9 cellular contexts compared by ENCODE assay signal in genomic region chr12:118436002-118436724, GRCh38. TPM values are rescaled to one million over a fixed set of nuclear protein-coding genes. Genes with fewer than 3 reads are reported as not detected.
DNase-seq lines count a peak whose midpoint lies in the region; ATAC-seq, FAIRE-seq and TF ChIP-seq lines count a peak whose summit lies in the region.
"Had no signal": no experiment of that assay in that cellular context is flagged by ENCODE, and none has a peak within 500 bp of the region (broad histone marks: within the 10 kb centered on the region; RNA-seq: fewer than 3 reads in every experiment).

No MANE protein-coding gene starts in this region.

- H3K27ac ChIP-seq in kidney (ENCODE audit: low read depth in 2 of 2, low read length in 2 of 2) (no peak overlapping the region), testis (no peak overlapping the region)

- H3K9ac ChIP-seq in kidney (ENCODE audit: low read length in 2 of 2), result no peak overlapping the region

- no peaks in the 10 kb centered on the region for H3K9me3 ChIP-seq in kidney (ENCODE audit: control insufficient read depth in 1 of 2, low read length in 2 of 2)
- no peaks in the 10 kb centered on the region for H3K9me3 ChIP-seq in testis

- H3K4me1 ChIP-seq in kidney (ENCODE audit: control insufficient read depth in 1 of 2, insufficient read depth in 1 of 2, low read depth in 1 of 2, low read length in 2 of 2) (no peaks in the 10 kb centered on the region), testis (no peaks in the 10 kb centered on the region)

- H3K4me3 ChIP-seq in epithelial cell of proximal tubule (ENCODE audit: low read depth, low read length) (no peak overlapping the region), kidney (ENCODE audit: low read length in 2 of 2) (no peak overlapping the region), testis (no peak overlapping the region)

- TF ChIP-seq CTCF in epithelial cell of proximal tubule (conservative IDR thresholded peaks at IDR 0.05; ENCODE audit: low read depth, low read length) (peak; percentile 50), kidney (IDR thresholded peaks at IDR 0.05; ENCODE audit: borderline replicate concordance, extremely low read depth, insufficient read depth) (no peak), testis (IDR thresholded peaks at IDR 0.05) (no peak)

- FAIRE-seq in kidney (lab: Jason Lieb, UNC), result no peak

- H3K27me3 ChIP-seq in testis, result no peaks in the 10 kb centered on the region

- WGBS in testis, 2 donors, result 71 to 72% methylated on average over 8 to 9 of the region's 9 CpGs

- TF ChIP-seq POLR2A in testis (IDR thresholded peaks at IDR 0.05), result no peak

- no peak for ATAC-seq in HG03342 (IDR thresholded peaks at IDR 0.05; ENCODE audit: unreplicated experiment)
- ATAC-seq: T-helper 17 cell had no signal

- DNase-seq in NCI-H82 (lab: John Stamatoyannopoulos, UW), result peak; percentile 60
- DNase-seq in NCI-H82 treated with DMSO at 0.1 percent for 48 hours (lab: John Stamatoyannopoulos, UW; ENCODE audit: unreplicated experiment), result no peak
- DNase-seq in NCI-H774 (lab: John Stamatoyannopoulos, UW), result peak; percentile 23
- DNase-seq in epithelial cell of proximal tubule (ENCODE audit: low read depth), result no peak
- peak; percentile 26 for DNase-seq in superior temporal gyrus (ENCODE audit: extremely low spot score)
- no peak for DNase-seq in kidney
- no peak for DNase-seq in testis
- DNase-seq: T-helper 17 cell had no signal

- H3K36me3 ChIP-seq in kidney (ENCODE audit: control insufficient read depth in 1 of 2, insufficient read depth in 2 of 2, low read length in 2 of 2) (no peaks in the 10 kb centered on the region), testis (ENCODE audit: low read depth, missing control alignments) (no peaks in the 10 kb centered on the region)

- intact Hi-C loops in kidney (cut with DNase I), result no loop called here
- intact Hi-C loops in testis (cut with DNase I; ENCODE audit: low total_unique reads), result no loop called here

RNA-seq across cellular contexts. Expression of gene SUDS3, which starts 59.8 kb away (rescaled TPM):
- 25.9 and 27.3 TPM in 2 replicates for total RNA-seq in epithelial cell of proximal tubule
- 29.0 TPM for total RNA-seq in kidney
- 14.9 TPM for polyA plus RNA-seq in kidney (ENCODE audit: insufficient read depth, low read depth, low replicate concordance)
- 10 to 100 TPM; 73.1 to 89.1 TPM for total RNA-seq in testis
- 42.3 TPM for polyA plus RNA-seq in testis (ENCODE audit: insufficient read depth, low read depth, low replicate concordance)

Comparison
In these comparisons a context has a peak if more than half of its experiments do, and no peak if none do; other contexts are left out.
1. DNase-seq: peak in NCI-H82 (single experiment), NCI-H774 (single experiment) and superior temporal gyrus (single experiment); none in NCI-H82 treated with DMSO at 0.1 percent for 48 hours (single experiment), epithelial cell of proximal tubule (single experiment), kidney (single experiment) and testis (single experiment).